In genomic region chr10:48538611-48539010, GRCh38 we compare ENCODE assay signal across 37 cellular contexts.
"Had no signal": no experiment of that assay in that cellular context is flagged by ENCODE, and none has a peak within 500 bp of the region (broad histone marks: within the 10 kb centered on the region; RNA-seq: fewer than 3 reads in every experiment).

No MANE protein-coding gene starts in this region.

- H3K27ac ChIP-seq: adrenal gland, body of pancreas, brain microvascular endothelial cell, breast epithelium, VCaP had no signal

- H3K36me3 Mint-ChIP-seq: activated CD4-positive, alpha-beta memory T cell treated with anti-CD3 and anti-CD28 coated beads for 36 hours; activated naive CD4-positive, alpha-beta T cell treated with anti-CD3 and anti-CD28 coated beads, Interleukin-2, amount 50 U/mL, for 72 hours; activated naive CD8-positive, alpha-beta T cell treated with anti-CD3 and anti-CD28 coated beads for 36 hours had no signal

- H3K9me3 Mint-ChIP-seq: activated B cell treated with CpG ODN at 0.5 μM for 24 hours; activated CD4-positive, alpha-beta memory T cell treated with anti-CD3 and anti-CD28 coated beads for 36 hours; activated CD4-positive, alpha-beta T cell treated with anti-CD3 and anti-CD28 coated beads, Interleukin-2, amount 10 ng/mL, durations not matched to agents 24 days and 14 days; activated CD8-positive, alpha-beta T cell treated with anti-CD3 and anti-CD28 coated beads for 36 hours; activated naive CD4-positive, alpha-beta T cell treated with anti-CD3 and anti-CD28 coated beads for 36 hours; activated naive CD4-positive, alpha-beta T cell treated with anti-CD3 and anti-CD28 coated beads, Interleukin-2, amount 50 U/mL, for 72 hours; activated naive CD8-positive, alpha-beta T cell treated with anti-CD3 and anti-CD28 coated beads for 36 hours; activated T-cell treated with anti-CD3 and anti-CD28 coated beads, Interleukin-2, amount 50 U/mL, for 4 hours; activated T-cell treated with anti-CD3 and anti-CD28 coated beads, Interleukin-2, amount 50 U/mL, for 72 hours; activated T-helper 1 cell treated with anti-CD3 and anti-CD28 coated beads, Interleukin-12 subunit alpha, Interleukin-12 subunit beta, Interleukin-2, Interleukin-4 antibody, amounts not matched to agents 30 ng/mL and 10 ng/mL and 1 ng/mL, durations not matched to agents 14 hours and 24 hours and 36 hours; activated T-helper 17 cell treated with anti-CD3 and anti-CD28 coated beads, Interleukin-2, amount 50 U/mL, for 72 hours; central memory CD8-positive, alpha-beta T cell; T-helper 1 cell treated with Interleukin-12 subunit alpha and Interleukin-12 subunit beta and Interleukin-4 antibody, amounts not matched to agents 30 μg/mL and 1 μg/mL, for 36 hours; T-helper 2 cell treated with Interferon-gamma antibody and Interleukin-4, amounts not matched to agents 5 μg/mL and 100 μg/mL, for 36 hours had no signal

- H3K9me3 ChIP-seq: adrenal gland, body of pancreas, breast epithelium had no signal

- H3K4me3 ChIP-seq: adrenal gland, body of pancreas, breast epithelium had no signal

- H3K4me1 ChIP-seq: adrenal gland, body of pancreas, breast epithelium had no signal

- H3K27me3 Mint-ChIP-seq: activated CD4-positive, alpha-beta memory T cell treated with anti-CD3 and anti-CD28 coated beads for 36 hours; activated CD8-positive, alpha-beta T cell treated with anti-CD3 and anti-CD28 coated beads for 36 hours; activated naive CD8-positive, alpha-beta T cell treated with anti-CD3 and anti-CD28 coated beads for 36 hours; activated T-helper 17 cell treated with anti-CD3 and anti-CD28 coated beads, Interleukin-2, amount 50 U/mL, for 72 hours had no signal

- ATAC-seq: activated CD8-positive, alpha-beta T cell treated with anti-CD3 and anti-CD28 coated beads for 36 hours; activated naive CD4-positive, alpha-beta T cell treated with anti-CD3 and anti-CD28 coated beads, Interleukin-2, amount 50 U/mL, for 72 hours; activated T-cell treated with anti-CD3 and anti-CD28 coated beads, Interleukin-2, amount 50 U/mL, for 4 hours; activated T-cell treated with anti-CD3 and anti-CD28 coated beads, Interleukin-2, amount 50 U/mL, for 72 hours; activated T-helper 17 cell treated with anti-CD3 and anti-CD28 coated beads, Interleukin-2, amount 50 U/mL, for 72 hours; body of pancreas had no signal

- H3K27ac Mint-ChIP-seq: activated B cell treated with CpG ODN at 0.5 μM for 24 hours; activated CD4-positive, alpha-beta memory T cell treated with anti-CD3 and anti-CD28 coated beads for 36 hours; activated CD4-positive, alpha-beta T cell treated with anti-CD3 and anti-CD28 coated beads, Interleukin-2, amount 10 ng/mL, durations not matched to agents 24 days and 14 days; activated CD8-positive, alpha-beta T cell treated with anti-CD3 and anti-CD28 coated beads for 36 hours; activated naive CD4-positive, alpha-beta T cell treated with anti-CD3 and anti-CD28 coated beads for 36 hours; activated naive CD4-positive, alpha-beta T cell treated with anti-CD3 and anti-CD28 coated beads, Interleukin-2, amount 50 U/mL, for 72 hours; activated naive CD8-positive, alpha-beta T cell treated with anti-CD3 and anti-CD28 coated beads for 36 hours; activated T-cell treated with anti-CD3 and anti-CD28 coated beads, Interleukin-2, amount 50 U/mL, for 72 hours; activated T-helper 1 cell treated with anti-CD3 and anti-CD28 coated beads, Interleukin-12 subunit alpha, Interleukin-12 subunit beta, Interleukin-2, Interleukin-4 antibody, amounts not matched to agents 30 ng/mL and 10 ng/mL and 1 ng/mL, durations not matched to agents 14 hours and 24 hours and 36 hours; activated T-helper 17 cell treated with anti-CD3 and anti-CD28 coated beads, Interleukin-2, amount 50 U/mL, for 72 hours; T-helper 1 cell treated with Interleukin-12 subunit alpha and Interleukin-12 subunit beta and Interleukin-4 antibody, amounts not matched to agents 30 μg/mL and 1 μg/mL, for 36 hours; T-helper 2 cell treated with Interferon-gamma antibody and Interleukin-4, amounts not matched to agents 5 μg/mL and 100 μg/mL, for 36 hours had no signal

- H3K36me3 ChIP-seq: adrenal gland, brain microvascular endothelial cell, breast epithelium had no signal

- H3K4me3 Mint-ChIP-seq: activated B cell treated with CpG ODN at 0.5 μM for 24 hours; activated CD4-positive, alpha-beta memory T cell treated with anti-CD3 and anti-CD28 coated beads for 36 hours; activated CD4-positive, alpha-beta T cell treated with anti-CD3 and anti-CD28 coated beads, Interleukin-2, amount 10 ng/mL, durations not matched to agents 24 days and 14 days; activated CD8-positive, alpha-beta T cell treated with anti-CD3 and anti-CD28 coated beads for 36 hours; activated naive CD4-positive, alpha-beta T cell treated with anti-CD3 and anti-CD28 coated beads for 36 hours; activated naive CD8-positive, alpha-beta T cell treated with anti-CD3 and anti-CD28 coated beads for 36 hours; activated T-cell treated with anti-CD3 and anti-CD28 coated beads, Interleukin-2, amount 50 U/mL, for 4 hours; activated T-cell treated with anti-CD3 and anti-CD28 coated beads, Interleukin-2, amount 50 U/mL, for 72 hours; activated T-helper 1 cell treated with anti-CD3 and anti-CD28 coated beads, Interleukin-12 subunit alpha, Interleukin-12 subunit beta, Interleukin-2, Interleukin-4 antibody, amounts not matched to agents 30 ng/mL and 10 ng/mL and 1 ng/mL, durations not matched to agents 14 hours and 24 hours and 36 hours; activated T-helper 17 cell treated with anti-CD3 and anti-CD28 coated beads, Interleukin-2, amount 50 U/mL, for 72 hours; central memory CD8-positive, alpha-beta T cell; T-helper 1 cell treated with Interleukin-12 subunit alpha and Interleukin-12 subunit beta and Interleukin-4 antibody, amounts not matched to agents 30 μg/mL and 1 μg/mL, for 36 hours; T-helper 2 cell treated with Interferon-gamma antibody and Interleukin-4, amounts not matched to agents 5 μg/mL and 100 μg/mL, for 36 hours had no signal

- H3K4me1 Mint-ChIP-seq: activated B cell treated with CpG ODN at 0.5 μM for 24 hours; activated CD4-positive, alpha-beta T cell treated with anti-CD3 and anti-CD28 coated beads, Interleukin-2, amount 10 ng/mL, durations not matched to agents 24 days and 14 days; activated naive CD8-positive, alpha-beta T cell treated with anti-CD3 and anti-CD28 coated beads for 36 hours; activated T-helper 17 cell treated with anti-CD3 and anti-CD28 coated beads, Interleukin-2, amount 50 U/mL, for 72 hours; central memory CD8-positive, alpha-beta T cell had no signal

- DNase-seq: activated B cell treated with CpG ODN at 0.5 μM for 24 hours; activated CD4-positive, alpha-beta memory T cell treated with anti-CD3 and anti-CD28 coated beads for 36 hours; activated CD4-positive, alpha-beta T cell treated with anti-CD3 and anti-CD28 coated beads for 4 hours; activated CD4-positive, alpha-beta T cell treated with anti-CD3 and anti-CD28 coated beads, Interleukin-2, amount 10 ng/mL, durations not matched to agents 24 days and 14 days; activated CD4-positive, alpha-beta T cell treated with anti-CD3 and anti-CD28 coated beads, Interleukin-2, amount 50 U/mL, for 1 hour; activated CD4-positive, alpha-beta T cell treated with anti-CD3 and anti-CD28 coated beads, Interleukin-2, amount 50 U/mL, for 4 hours; activated CD4-positive, CD25-positive, alpha-beta regulatory T cell treated with anti-CD3 and anti-CD28 coated beads, Interleukin-2, amount 50 U/mL, for 72 hours; activated CD8-positive, alpha-beta memory T cell treated with anti-CD3 and anti-CD28 coated beads, Interleukin-2, amount 50 U/mL, for 4 hours; activated CD8-positive, alpha-beta T cell treated with anti-CD3 and anti-CD28 coated beads for 36 hours; activated effector memory CD4-positive, alpha-beta T cell treated with anti-CD3 and anti-CD28 coated beads, Interleukin-2, amount 50 U/mL, for 16 hours; activated gamma-delta T cell treated with Interleukin-2 at 50 U/mL for 16 hours; activated naive CD4-positive, alpha-beta T cell; activated naive CD4-positive, alpha-beta T cell treated with anti-CD3 and anti-CD28 coated beads for 36 hours; activated naive CD4-positive, alpha-beta T cell treated with anti-CD3 and anti-CD28 coated beads, Interleukin-2, amount 50 U/mL, for 16 hours; activated naive CD8-positive, alpha-beta T cell treated with anti-CD3 and anti-CD28 coated beads for 36 hours; activated T-cell treated with anti-CD3 and anti-CD28 coated beads for 4 hours; activated T-cell treated with anti-CD3 and anti-CD28 coated beads, Interleukin-2, amount 50 U/mL, for 1 hour; activated T-cell treated with anti-CD3 and anti-CD28 coated beads, Interleukin-2, amount 50 U/mL, for 4 hours; activated T-cell treated with anti-CD3 and anti-CD28 coated beads, Interleukin-2, amount 50 U/mL, for 72 hours; adrenal gland; amniotic stem cell; aorta; body of pancreas; brain microvascular endothelial cell; caudate nucleus; cerebellar nuclear complex; T-helper 1 cell; T-helper 2 cell; T-helper 9 cell had no signal

- H3K27me3 ChIP-seq: adrenal gland, body of pancreas, brain microvascular endothelial cell, breast epithelium had no signal
